8 cellular contexts compared by ENCODE assay signal in genomic region chr14:92106095-92106937, GRCh38. TPM values are rescaled to one million over a fixed set of nuclear protein-coding genes. Genes with fewer than 3 reads are reported as not detected.
A peak's percentile ranks its signal among the peaks of the same experiment; 100 is the strongest.
DNase-seq lines count a peak whose midpoint lies in the region; ATAC-seq and TF ChIP-seq lines count a peak whose summit lies in the region.

TSS of gene ATXN3 (minus strand) at chr14:92106582. CDS start at chr14:92106552, 30 bp downstream.

- peak; percentile 80 for ATAC-seq in GM21825 (IDR thresholded peaks at IDR 0.05; ENCODE audit: unreplicated experiment)
- peak; percentile 95 for ATAC-seq in naive thymus-derived CD4-positive, alpha-beta T cell
- peak; percentile 94 to 96 for ATAC-seq in stimulated activated naive B cell treated with anti-CD40 and anti-IgM and Interleukin-4, amounts not matched to agents 10 μg/mL and 1 μg/mL and 100 μg/mL, for 72 hours (replicated peaks)

- H3K4me1 Mint-ChIP-seq in activated T-helper 1 cell treated with anti-CD3 and anti-CD28 coated beads, Interleukin-12 subunit alpha, Interleukin-12 subunit beta, Interleukin-2, Interleukin-4 antibody, amounts not matched to agents 30 ng/mL and 10 ng/mL and 1 ng/mL, durations not matched to agents 14 hours and 24 hours and 36 hours (ENCODE audit: low read depth) = peaks cover 42% of the 10 kb centered on the region
- H3K4me1 Mint-ChIP-seq in naive thymus-derived CD4-positive, alpha-beta T cell = peaks cover 39 to 72% (median 61%) of the 10 kb centered on the region in 7 donors
- H3K4me1 Mint-ChIP-seq in stimulated activated naive B cell treated with anti-CD40 and anti-IgM and Interleukin-4, amounts not matched to agents 10 μg/mL and 1 μg/mL and 100 μg/mL, for 72 hours = peaks cover 17 to 45% of the 10 kb centered on the region in 2 donors

- CTCF ChIA-PET in naive thymus-derived CD4-positive, alpha-beta T cell (lab: Charles Lee) = interaction anchor here (0.7 to 1.7 kb wide), 9 partner anchors 10 to 1723 kb away, joined by 3 to 13 read pairs (median 3); partner anchors contain the start of genes CPSF2, NDUFB1 and TRIP11

- H3K4me3 ChIP-seq in fibroblast of lung (replicated peaks in 1 of 4; ENCODE audit: control extremely low read depth in 1 of 4, insufficient read depth in 1 of 4, low read depth in 3 of 4, low read length in 4 of 4) = peak within 1 kb of the TSS; percentile 72 to 98 (median 82)
- H3K4me3 ChIP-seq in naive thymus-derived CD4-positive, alpha-beta T cell (ENCODE audit: low read length) = peak within 1 kb of the TSS; percentile 82

- peaks cover 4% of the 10 kb centered on the region for H3K4me1 ChIP-seq in fibroblast of lung (ENCODE audit: control insufficient read depth, extremely low read depth, insufficient read depth, low read length)
- H3K4me1 ChIP-seq in naive thymus-derived CD4-positive, alpha-beta T cell (ENCODE audit: control insufficient read depth in 2 of 2, insufficient read depth in 2 of 2, low read length in 2 of 2) = peaks cover 5 to 17% of the 10 kb centered on the region in 2 donors

- H3K9me3 Mint-ChIP-seq in activated T-helper 1 cell treated with anti-CD3 and anti-CD28 coated beads, Interleukin-12 subunit alpha, Interleukin-12 subunit beta, Interleukin-2, Interleukin-4 antibody, amounts not matched to agents 30 ng/mL and 10 ng/mL and 1 ng/mL, durations not matched to agents 14 hours and 24 hours and 36 hours = no peaks in the 10 kb centered on the region
- H3K9me3 Mint-ChIP-seq in naive thymus-derived CD4-positive, alpha-beta T cell = peaks cover 0 to 5% (median 0%) of the 10 kb centered on the region in 11 donors
- no peaks in the 10 kb centered on the region for H3K9me3 Mint-ChIP-seq in stimulated activated naive B cell treated with anti-CD40 and anti-IgM and Interleukin-4, amounts not matched to agents 10 μg/mL and 1 μg/mL and 100 μg/mL, for 72 hours

- peaks cover 20% of the 10 kb centered on the region for H3K79me2 ChIP-seq in fibroblast of lung (ENCODE audit: control insufficient read depth, insufficient read depth, low read length)

- H3K27ac Mint-ChIP-seq in activated T-helper 1 cell treated with anti-CD3 and anti-CD28 coated beads, Interleukin-12 subunit alpha, Interleukin-12 subunit beta, Interleukin-2, Interleukin-4 antibody, amounts not matched to agents 30 ng/mL and 10 ng/mL and 1 ng/mL, durations not matched to agents 14 hours and 24 hours and 36 hours = peak within 1 kb of the TSS; percentile 97
- H3K27ac Mint-ChIP-seq in naive thymus-derived CD4-positive, alpha-beta T cell = peak within 1 kb of the TSS; percentile 82 to 96 (median 92)
- peak within 1 kb of the TSS; percentile 97 for H3K27ac Mint-ChIP-seq in stimulated activated naive B cell treated with anti-CD40 and anti-IgM and Interleukin-4, amounts not matched to agents 10 μg/mL and 1 μg/mL and 100 μg/mL, for 72 hours

- peak within 1 kb of the TSS; percentile 91 for H3K27ac ChIP-seq in fibroblast of lung (ENCODE audit: insufficient read depth, low read length)
- H3K27ac ChIP-seq in naive thymus-derived CD4-positive, alpha-beta T cell (ENCODE audit: low read depth, low read length) = peak within 1 kb of the TSS; percentile 91

- H3K36me3 Mint-ChIP-seq in activated T-helper 1 cell treated with anti-CD3 and anti-CD28 coated beads, Interleukin-12 subunit alpha, Interleukin-12 subunit beta, Interleukin-2, Interleukin-4 antibody, amounts not matched to agents 30 ng/mL and 10 ng/mL and 1 ng/mL, durations not matched to agents 14 hours and 24 hours and 36 hours (ENCODE audit: low read depth) = no peaks in the 10 kb centered on the region
- peaks cover 0 to 2% (median 0%) of the 10 kb centered on the region in 5 donors for H3K36me3 Mint-ChIP-seq in naive thymus-derived CD4-positive, alpha-beta T cell
- peaks cover 0 to 3% of the 10 kb centered on the region in 2 donors for H3K36me3 Mint-ChIP-seq in stimulated activated naive B cell treated with anti-CD40 and anti-IgM and Interleukin-4, amounts not matched to agents 10 μg/mL and 1 μg/mL and 100 μg/mL, for 72 hours

- TF ChIP-seq CTCF in fibroblast of lung (conservative IDR thresholded peaks at IDR 0.05 in 1 of 2, IDR thresholded peaks at IDR 0.05 in 1 of 2; ENCODE audit: low read depth in 1 of 2, low read length in 2 of 2) = peak; percentile 63 to 83

- H3K9ac ChIP-seq in fibroblast of lung (ENCODE audit: insufficient read depth, low read length) = peak within 1 kb of the TSS; percentile 86

- no peaks in the 10 kb centered on the region for H3K9me3 ChIP-seq in fibroblast of lung (ENCODE audit: control insufficient read depth, insufficient read depth, low read depth, low read length)
- no peaks in the 10 kb centered on the region for H3K9me3 ChIP-seq in naive thymus-derived CD4-positive, alpha-beta T cell (ENCODE audit: control insufficient read depth in 2 of 3, low read length in 3 of 3)

- no peaks in the 10 kb centered on the region for H3K27me3 ChIP-seq in fibroblast of lung (ENCODE audit: control insufficient read depth, insufficient read depth, low read length)
- H3K27me3 ChIP-seq in naive thymus-derived CD4-positive, alpha-beta T cell (ENCODE audit: control insufficient read depth in 2 of 2, insufficient read depth in 2 of 2, low read length in 2 of 2) = no peaks in the 10 kb centered on the region

- H3K36me3 ChIP-seq in fibroblast of lung (ENCODE audit: control insufficient read depth, insufficient read depth, low read length) = no peaks in the 10 kb centered on the region
- H3K36me3 ChIP-seq in naive thymus-derived CD4-positive, alpha-beta T cell (ENCODE audit: control insufficient read depth in 2 of 3, insufficient read depth in 3 of 3, low read length in 3 of 3) = peaks cover 0 to 5% (median 0%) of the 10 kb centered on the region in 3 experiments

- DNase-seq in EH (ENCODE audit: low read depth) (peak; percentile 99), Kasumi-1 (lab: John Stamatoyannopoulos, UW) (peak; percentile 98 to 99), RKO (ENCODE audit: low spot score) (peak; percentile 99), fibroblast of lung (ENCODE audit: low read depth in 2 of 2) (peak; percentile 99)
- peak; percentile 93 for DNase-seq in activated T-helper 1 cell treated with anti-CD3 and anti-CD28 coated beads, Interleukin-12 subunit alpha, Interleukin-12 subunit beta, Interleukin-2, Interleukin-4 antibody, amounts not matched to agents 30 ng/mL and 10 ng/mL and 1 ng/mL, durations not matched to agents 14 hours and 24 hours and 36 hours (ENCODE audit: low spot score)
- DNase-seq in naive thymus-derived CD4-positive, alpha-beta T cell = peak; percentile 75 to 97 (median 93)
- DNase-seq in stimulated activated naive B cell treated with anti-CD40 and anti-IgM and Interleukin-4, amounts not matched to agents 10 μg/mL and 1 μg/mL and 100 μg/mL, for 72 hours = peak; percentile 92

- POLR2A ChIA-PET in naive thymus-derived CD4-positive, alpha-beta T cell (lab: Charles Lee) = interaction anchor here (0.6 to 4.7 kb wide), 11 partner anchors 9 to 679 kb away, joined by 3 to 100 read pairs (median 4); partner anchors contain the start of genes CPSF2, NDUFB1, PPP4R3A and TRIP11

- peak within 1 kb of the TSS; percentile 99 for H3K4me3 Mint-ChIP-seq in activated T-helper 1 cell treated with anti-CD3 and anti-CD28 coated beads, Interleukin-12 subunit alpha, Interleukin-12 subunit beta, Interleukin-2, Interleukin-4 antibody, amounts not matched to agents 30 ng/mL and 10 ng/mL and 1 ng/mL, durations not matched to agents 14 hours and 24 hours and 36 hours
- peak within 1 kb of the TSS; percentile 88 to 100 (median 98) for H3K4me3 Mint-ChIP-seq in naive thymus-derived CD4-positive, alpha-beta T cell
- H3K4me3 Mint-ChIP-seq in stimulated activated naive B cell treated with anti-CD40 and anti-IgM and Interleukin-4, amounts not matched to agents 10 μg/mL and 1 μg/mL and 100 μg/mL, for 72 hours = peak within 1 kb of the TSS; percentile 92 to 98

- H4K20me1 ChIP-seq in fibroblast of lung (ENCODE audit: control insufficient read depth, extremely low read depth, insufficient read depth, low read length) = no peaks in the 10 kb centered on the region

- H3K4me2 ChIP-seq in fibroblast of lung (ENCODE audit: extremely low read depth, insufficient read depth, low read length) = peak within 1 kb of the TSS; percentile 69

- intact Hi-C loops in activated T-helper 1 cell treated with anti-CD3 and anti-CD28 coated beads, Interleukin-12 subunit alpha, Interleukin-12 subunit beta, Interleukin-2, Interleukin-4 antibody, amounts not matched to agents 30 ng/mL and 10 ng/mL and 1 ng/mL, durations not matched to agents 14 hours and 24 hours and 36 hours (cut with micrococcal nuclease) = loop anchor here (1.0 to 10.0 kb wide), 9 partner anchors 15 to 1279 kb away; partner anchors contain the start of genes CPSF2, GOLGA5, NDUFB1 and RPS6KA5
- intact Hi-C loops in naive thymus-derived CD4-positive, alpha-beta T cell (cut with micrococcal nuclease) = loop anchor here (1.0 to 10.0 kb wide), 13 partner anchors 15 to 1723 kb away; partner anchors contain the start of genes CPSF2 (in 2 of the 2), GOLGA5 (in 2 of the 2), NDUFB1 (in 2 of the 2) and PPP4R3A (in 2 of the 2)

- peak within 1 kb of the TSS; percentile 66 for H2AFZ ChIP-seq in fibroblast of lung (ENCODE audit: low read length)

- no peaks in the 10 kb centered on the region for H3K27me3 Mint-ChIP-seq in activated T-helper 1 cell treated with anti-CD3 and anti-CD28 coated beads, Interleukin-12 subunit alpha, Interleukin-12 subunit beta, Interleukin-2, Interleukin-4 antibody, amounts not matched to agents 30 ng/mL and 10 ng/mL and 1 ng/mL, durations not matched to agents 14 hours and 24 hours and 36 hours (ENCODE audit: insufficient read depth)
- no peaks in the 10 kb centered on the region for H3K27me3 Mint-ChIP-seq in naive thymus-derived CD4-positive, alpha-beta T cell
- no peaks in the 10 kb centered on the region for H3K27me3 Mint-ChIP-seq in stimulated activated naive B cell treated with anti-CD40 and anti-IgM and Interleukin-4, amounts not matched to agents 10 μg/mL and 1 μg/mL and 100 μg/mL, for 72 hours

RNA-seq across cellular contexts. Expression of gene ATXN3, which starts in this region (rescaled TPM):
- total RNA-seq in activated T-helper 1 cell treated with anti-CD3 and anti-CD28 coated beads, Interleukin-12 subunit alpha, Interleukin-12 subunit beta, Interleukin-2, Interleukin-4 antibody, amounts not matched to agents 30 ng/mL and 10 ng/mL and 1 ng/mL, durations not matched to agents 14 hours and 24 hours and 36 hours = 27.3 and 27.5 TPM in 2 replicates
- total RNA-seq in fibroblast of lung = 40.6 and 63.3 TPM in 2 replicates
- polyA plus RNA-seq in fibroblast of lung = 21.0 and 34.1 TPM in 2 replicates
- polyA plus RNA-seq in fibroblast of lung (2012) = 19.3 and 28.2 TPM in 2 replicates
- 2.0 and 10.4 TPM in 2 replicates for polyA minus RNA-seq in fibroblast of lung (ENCODE audit: low replicate concordance)
- 10 to 100 TPM; 27.8 to 54.9 (median 36.9) TPM for total RNA-seq in naive thymus-derived CD4-positive, alpha-beta T cell
- 10 to 100 TPM; 15.5 to 15.8 TPM for polyA plus RNA-seq in naive thymus-derived CD4-positive, alpha-beta T cell

Comparison
In these comparisons a context has a peak if more than half of its experiments do, and no peak if none do; other contexts are left out.
1. Peak in every context shown above with its lines: DNase-seq, ATAC-seq, H3K4me3 ChIP-seq and H3K27ac ChIP-seq.